ENCODE assay signal across 18 cellular contexts in genomic region chr13:33904431-33904830, GRCh38.
"Had no signal": no experiment of that assay in that cellular context is flagged by ENCODE, and none has a peak within 500 bp of the region (broad histone marks: within the 10 kb centered on the region; RNA-seq: fewer than 3 reads in every experiment).

No MANE protein-coding gene starts in this region.

- H3K4me3 ChIP-seq: MG63 had no signal

- ATAC-seq: HepG2, Panc1, PC-3, SK-N-SH treated with all-trans-retinoic acid at 6 μM for 48 hours had no signal

- DNase-seq: IMR-90, Karpas-422, KG1, MG63, NCI-H1092 treated with DMSO at 0.1 percent for 48 hours, NCI-H1436, NCI-H187, NCI-H2029, NCI-H2081 treated with DMSO at 0.1 percent for 48 hours, NCI-H2171, NCI-H526, PC-3, SHP77, T-helper 1 cell had no signal

- H3K27ac ChIP-seq: RWPE1 had no signal

- H3K36me3 ChIP-seq: MG63 had no signal

- H3K27me3 ChIP-seq: MG63 had no signal
